ENCODE assay signal across 18 cellular contexts in the genomic region with DNA sequence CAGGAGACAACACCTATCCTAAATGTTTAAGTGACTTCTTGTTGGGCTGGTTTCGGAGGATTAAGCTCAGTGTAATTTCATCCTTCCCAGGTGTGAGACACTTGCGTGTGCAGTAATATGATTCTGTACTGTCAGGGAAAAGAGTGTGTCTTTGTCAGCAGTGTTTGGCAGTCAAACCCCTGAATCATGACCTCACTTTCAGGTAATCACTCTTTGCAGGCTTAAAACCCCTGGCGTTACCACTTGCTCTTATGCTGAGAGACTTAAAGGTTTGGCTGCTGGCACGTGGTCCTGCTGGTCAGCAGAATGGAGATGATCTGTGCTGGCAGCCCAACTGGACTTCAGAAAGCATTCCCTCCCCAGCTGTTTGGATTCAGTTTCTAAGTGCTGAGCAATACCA. TPM values are rescaled to one million over a fixed set of nuclear protein-coding genes. Genes with fewer than 3 reads are reported as not detected.
DNase-seq lines count a peak whose midpoint lies in the region; ATAC-seq, FAIRE-seq and TF ChIP-seq lines count a peak whose summit lies in the region.
"Had no signal": no experiment of that assay in that cellular context is flagged by ENCODE, and none has a peak within 500 bp of the region (broad histone marks: within the 10 kb centered on the region; RNA-seq: fewer than 3 reads in every experiment).

No MANE protein-coding gene starts in this region.

- no peak for TF ChIP-seq CTCF in MCF 10A (IDR thresholded peaks at IDR 0.05; ENCODE audit: unreplicated experiment)
- no peak for TF ChIP-seq CTCF in breast epithelium (IDR thresholded peaks at IDR 0.05)
- TF ChIP-seq CTCF in RWPE2 (IDR thresholded peaks at IDR 0.05; ENCODE audit: poor library complexity, severe bottlenecking) = no peak
- no peak for TF ChIP-seq CTCF in mesothelial cell of epicardium (IDR thresholded peaks at IDR 0.05; ENCODE audit: unreplicated experiment)

- H3K36me3 Mint-ChIP-seq in MCF 10A (ENCODE audit: insufficient read depth, unreplicated experiment) (no peaks in the 10 kb centered on the region), mesothelial cell of epicardium (peaks cover 25% of the 10 kb centered on the region)
- H3K36me3 Mint-ChIP-seq: CD8-positive, alpha-beta T cell had no signal

- H3K27me3 Mint-ChIP-seq in MCF 10A (ENCODE audit: insufficient read depth, unreplicated experiment) (no peaks in the 10 kb centered on the region), mesothelial cell of epicardium (ENCODE audit: low read depth) (no peaks in the 10 kb centered on the region)

- peak overlapping the region in 1 of 2 donors; percentile 27 for H3K27ac ChIP-seq in breast epithelium
- no peak overlapping the region for H3K27ac ChIP-seq in RWPE2 (ENCODE audit: poor library complexity, severe bottlenecking)

- no peak for TF ChIP-seq POLR2A in breast epithelium (IDR thresholded peaks at IDR 0.05)

- no peaks in the 10 kb centered on the region for H3K4me1 ChIP-seq in breast epithelium
- H3K4me1 ChIP-seq in RWPE2 (ENCODE audit: insufficient read depth, poor library complexity, severe bottlenecking) = peaks cover 6% of the 10 kb centered on the region

- no peak overlapping the region for H3K27ac Mint-ChIP-seq in MCF 10A (ENCODE audit: low read depth, unreplicated experiment)
- H3K27ac Mint-ChIP-seq in mesothelial cell of epicardium = no peak overlapping the region
- H3K27ac Mint-ChIP-seq: activated B cell treated with CpG ODN at 0.5 μM for 24 hours; CD8-positive, alpha-beta T cell had no signal

- H3K36me3 ChIP-seq in breast epithelium (no peaks in the 10 kb centered on the region), RWPE2 (ENCODE audit: low read depth) (no peaks in the 10 kb centered on the region)

- DNase-seq in MCF 10A (ENCODE audit: unreplicated experiment) (peak; percentile 12), breast epithelium (ENCODE audit: low spot score in 2 of 2) (no peak), RWPE2 (ENCODE audit: low spot score) (no peak), NCI-H2227 (lab: John Stamatoyannopoulos, UW; ENCODE audit: unreplicated experiment) (no peak), mesothelial cell of epicardium (ENCODE audit: low spot score in 2 of 2, unreplicated experiment in 2 of 2) (no peak)
- no peak for DNase-seq in activated naive CD4-positive, alpha-beta T cell treated with Interleukin-2 at 50 U/mL for 16 hours
- DNase-seq: ACHN; activated B cell treated with CpG ODN at 0.5 μM for 24 hours; activated gamma-delta T cell; anterior cingulate cortex; CD8-positive, alpha-beta T cell; Karpas-422; NCI-H1694; SHP77 had no signal

- H3K9me3 Mint-ChIP-seq in MCF 10A (ENCODE audit: unreplicated experiment) (no peaks in the 10 kb centered on the region), mesothelial cell of epicardium (peaks cover 12% of the 10 kb centered on the region)
- H3K9me3 Mint-ChIP-seq: activated B cell treated with CpG ODN at 0.5 μM for 24 hours; CD8-positive, alpha-beta T cell had no signal

- CTCF ChIA-PET in MCF 10A (lab: Yijun Ruan, JAX) = interaction anchor here (0.5 to 1.9 kb wide), 5 partner anchors 9 to 289 kb away, joined by 3 to 4 read pairs (median 3); no protein-coding TSS in a partner anchor

- H3K4me1 Mint-ChIP-seq in MCF 10A (ENCODE audit: insufficient read depth, unreplicated experiment) = peaks cover 12% of the 10 kb centered on the region
- no peaks in the 10 kb centered on the region for H3K4me1 Mint-ChIP-seq in mesothelial cell of epicardium
- H3K4me1 Mint-ChIP-seq: neural crest cell had no signal

- H3K9me3 ChIP-seq in breast epithelium (no peaks in the 10 kb centered on the region), RWPE2 (ENCODE audit: severe bottlenecking) (no peaks in the 10 kb centered on the region)

- no TSS peak for BruUV-seq in MCF 10A (replicated peaks; lab: Mats Ljungman, UMichigan)

- ATAC-seq in RWPE2 (ENCODE audit: low read depth) (peak; percentile 86), GM18909 (IDR thresholded peaks at IDR 0.05; ENCODE audit: poor library complexity, unreplicated experiment) (no peak)
- ATAC-seq: CD8-positive, alpha-beta T cell had no signal

- H3K27me3 ChIP-seq in breast epithelium (no peaks in the 10 kb centered on the region), RWPE2 (ENCODE audit: insufficient read depth, poor library complexity, severe bottlenecking) (no peaks in the 10 kb centered on the region)

- POLR2A ChIA-PET in MCF 10A (lab: Yijun Ruan, JAX) = interaction anchor here (1.1 to 2.9 kb wide), 4 partner anchors 9 to 110 kb away, joined by 3 to 7 read pairs (median 3); no protein-coding TSS in a partner anchor

- intact Hi-C loops in MCF 10A (cut with micrococcal nuclease) (no loop called here), breast epithelium (cut with DNase I; ENCODE audit: low total_unique reads) (no loop called here)

- H3K4me3 ChIP-seq in breast epithelium (no peak overlapping the region), RWPE2 (ENCODE audit: severe bottlenecking) (no peak overlapping the region)

- no peak overlapping the region for H3K4me3 Mint-ChIP-seq in MCF 10A (ENCODE audit: unreplicated experiment)
- H3K4me3 Mint-ChIP-seq in mesothelial cell of epicardium = no peak overlapping the region
- H3K4me3 Mint-ChIP-seq: activated B cell treated with CpG ODN at 0.5 μM for 24 hours; CD8-positive, alpha-beta T cell; neural crest cell had no signal

- peak; percentile 84 for FAIRE-seq in islet of Langerhans (lab: Jason Lieb, UNC)
- FAIRE-seq: H1 had no signal

RNA-seq across cellular contexts. Expression of a gene that starts 56.1 kb away (rescaled TPM):
- total RNA-seq in MCF 10A (2022) (32.4 and 36.9 TPM in 2 replicates), breast epithelium (10 to 100 TPM; 27.7 to 46.4 (median 29.8) TPM), mesothelial cell of epicardium (22.9 to 23.9 TPM (median 22.9 TPM) in 3 replicates)

RNA-seq across cellular contexts. Expression of a gene that starts 56.4 kb away (rescaled TPM):
- total RNA-seq in MCF 10A (2022) (35.5 and 35.9 TPM in 2 replicates), breast epithelium (10 to 100 TPM; 32.1 to 42.7 (median 41.6) TPM), mesothelial cell of epicardium (43.0 to 47.1 TPM (median 43.6 TPM) in 3 replicates)
